Comparison of ENCODE assay signal across 31 cellular contexts in the genomic region with DNA sequence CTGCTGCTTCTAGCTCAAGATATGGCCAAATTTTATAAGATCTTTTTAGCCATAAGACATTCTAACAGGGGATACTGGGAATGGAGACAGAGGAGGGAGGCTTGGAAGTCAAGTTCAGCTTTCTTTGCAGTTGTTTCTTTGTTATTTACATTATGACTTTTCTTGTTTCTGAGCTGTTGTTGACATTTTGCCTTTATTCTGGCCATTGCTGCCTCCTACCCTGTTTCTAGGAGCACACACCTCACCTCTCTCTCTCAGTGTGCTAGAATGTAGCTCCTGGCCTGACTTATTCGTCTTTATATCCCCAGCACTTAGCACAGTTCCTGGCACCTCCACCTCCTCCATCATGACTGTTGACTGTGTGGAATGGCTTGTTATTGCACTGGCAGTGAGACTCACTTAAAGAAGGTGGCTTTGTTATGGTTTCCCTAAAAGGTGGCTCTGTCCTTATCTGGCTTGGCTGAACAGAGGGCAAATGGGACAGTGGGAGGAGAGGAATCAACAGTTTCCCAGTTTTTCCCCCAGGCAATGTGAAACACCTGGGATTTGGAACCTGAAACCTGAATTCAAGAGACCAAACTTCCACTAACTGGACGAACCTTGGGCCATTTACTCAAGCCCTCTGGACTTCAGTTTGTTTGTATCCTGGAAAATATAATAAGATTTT.
"Had no signal": no experiment of that assay in that cellular context is flagged by ENCODE, and none has a peak within 500 bp of the region (broad histone marks: within the 10 kb centered on the region; RNA-seq: fewer than 3 reads in every experiment).

No MANE protein-coding gene starts in this region.

- FAIRE-seq: endothelial cell of umbilical vein, islet of Langerhans had no signal

- ATAC-seq: foreskin keratinocyte; gastroesophageal sphincter; left colon; mucosa of descending colon; natural killer cell treated with Interleukin-12 subunit alpha and Interleukin-12 subunit beta and Interleukin-15 and Interleukin-18, amount 100 ng/mL, for 72 hours; sciatic nerve; upper lobe of right lung had no signal

- H3K4me2 ChIP-seq: smooth muscle cell had no signal

- H3K9ac ChIP-seq: parathyroid adenoma had no signal

- H3K27ac ChIP-seq: coronary artery, esophagus muscularis mucosa, foreskin keratinocyte, gastroesophageal sphincter, heart left ventricle, neutrophil, parathyroid adenoma, stomach, testis, tibial nerve, upper lobe of right lung, uterus had no signal

- DNase-seq: dermis blood vessel endothelial cell; effector memory CD4-positive, alpha-beta T cell; foreskin keratinocyte; heart left ventricle; hippocampal formation; kidney glomerular epithelial cell; left colon; mucosa of descending colon; naive B cell; stimulated activated CD4-positive, alpha-beta T cell treated with anti-CD3 and anti-CD28 coated beads, Interleukin-12 subunit alpha, Interleukin-12 subunit beta, amount 100 ng/mL, for 4 hours; stimulated activated CD4-positive, alpha-beta T cell treated with anti-CD3 and anti-CD28 coated beads, Interleukin-1b, Interleukin-23, amount 100 ng/mL, for 48 hours; stimulated activated CD4-positive, alpha-beta T cell treated with anti-CD3 and anti-CD28 coated beads, Interleukin-4, amount 100 ng/mL, for 1 hour; stimulated activated CD8-positive, alpha-beta memory T cell treated with anti-CD3 and anti-CD28 coated beads, Interleukin-4, amount 100 ng/mL, for 48 hours; stimulated activated naive CD4-positive, alpha-beta T cell; stomach; substantia nigra; testis; upper lobe of right lung; uterus had no signal

- H3K9me3 ChIP-seq: esophagus muscularis mucosa, gastroesophageal sphincter, heart left ventricle, mucosa of descending colon, neutrophil, stomach, testis, tibial nerve, upper lobe of right lung, uterus had no signal

- H3K4me3 ChIP-seq: coronary artery, esophagus muscularis mucosa, gastroesophageal sphincter, heart left ventricle, lung, mucosa of descending colon, smooth muscle cell, stomach, testis, tibial nerve, upper lobe of right lung, uterus had no signal

- H3K27me3 ChIP-seq: esophagus muscularis mucosa, foreskin keratinocyte, gastroesophageal sphincter, heart left ventricle, neutrophil, stomach, testis, tibial nerve, upper lobe of right lung, uterus had no signal

- H2AFZ ChIP-seq: parathyroid adenoma had no signal

- H3K36me3 ChIP-seq: esophagus muscularis mucosa, gastroesophageal sphincter, heart left ventricle, neutrophil, stomach, tibial nerve, upper lobe of right lung, uterus had no signal

- H3K79me2 ChIP-seq: parathyroid adenoma had no signal

- H3K4me1 ChIP-seq: esophagus muscularis mucosa, foreskin keratinocyte, gastroesophageal sphincter, parathyroid adenoma, testis, upper lobe of right lung, uterus had no signal
